1 cellular context compared by ENCODE assay signal in the genomic region with DNA sequence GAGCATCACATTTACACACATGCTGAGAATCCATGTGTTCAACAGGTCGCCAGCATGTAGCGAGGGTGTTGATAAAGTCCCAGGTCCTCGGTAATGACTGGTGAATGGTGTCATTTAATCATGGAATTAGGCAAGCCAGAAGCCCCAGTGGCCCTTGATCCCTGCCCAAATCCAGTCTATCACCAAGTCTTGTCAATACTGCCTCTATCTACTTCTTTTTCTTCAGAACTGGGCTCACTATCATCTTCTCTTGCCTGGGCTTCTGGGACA.
TF ChIP-seq lines count a peak whose summit lies in the region.

No MANE protein-coding gene starts in this region.

TF ChIP-seq in HCT116, 20 proteins besides CTCF, POLR2A, EP300 and RAD21 (continued from another document):
- TF ChIP-seq, protein P1, sequence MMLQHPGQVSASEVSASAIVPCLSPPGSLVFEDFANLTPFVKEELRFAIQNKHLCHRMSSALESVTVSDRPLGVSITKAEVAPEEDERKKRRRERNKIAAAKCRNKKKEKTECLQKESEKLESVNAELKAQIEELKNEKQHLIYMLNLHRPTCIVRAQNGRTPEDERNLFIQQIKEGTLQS (IDR thresholded peaks at IDR 0.05): no peak
- no peak for TF ChIP-seq EZH2phosphoT487 (IDR thresholded peaks at IDR 0.05; ENCODE audit: borderline replicate concordance)
- no peak for TF ChIP-seq CEBPB (IDR thresholded peaks at IDR 0.05; ENCODE audit: low read depth)
- TF ChIP-seq YY1 (IDR thresholded peaks at IDR 0.05; ENCODE audit: extremely low read depth, insufficient replicate concordance, low read depth, low read length): no peak
- TF ChIP-seq JUND (IDR thresholded peaks at IDR 0.05): no peak
- no peak for TF ChIP-seq SIN3A (IDR thresholded peaks at IDR 0.05; ENCODE audit: low read depth)
TF ChIP-seq in HCT116: peak in this region for 0.
